In genomic region chr7:99806839-99807478, GRCh38 we compare ENCODE assay signal across 1 cellular context.
TF ChIP-seq lines count a peak whose summit lies in the region.

No MANE protein-coding gene starts in this region.

TF ChIP-seq in K562, 482 proteins besides CTCF, POLR2A, EP300 and RAD21 (continues in another document):
- TF ChIP-seq CBFA2T3 (IDR thresholded peaks at IDR 0.05) (peak; percentile 75), ZNF23 (CRISPR knock-in tag; IDR thresholded peaks at IDR 0.05) (peak; percentile 26; the same call in 1 of the 2 replicates), STAT5A (IDR thresholded peaks at IDR 0.05; ENCODE audit: borderline replicate concordance, low read length) (0 out of 2 replicates have a peak, but pooled peaks have one; percentile 15), BACH1 (tag; IDR thresholded peaks at IDR 0.05) (peak; percentile 76; the same call in 1 of the 2 replicates), KLF16 (IDR thresholded peaks at IDR 0.05) (peak; percentile 39; the same call in 1 of the 2 replicates), HMBOX1 (IDR thresholded peaks at IDR 0.05) (peak; percentile 80), PPARD (CRISPR knock-in tag; IDR thresholded peaks at IDR 0.05) (no peak), SRF (CRISPR knock-in tag; IDR thresholded peaks at IDR 0.05) (no peak; a peak in 1 of 4 replicates), ILK (tag; IDR thresholded peaks at IDR 0.05; ENCODE audit: borderline replicate concordance, low read depth) (no peak), NCOR1 (IDR thresholded peaks at IDR 0.05) (peak; percentile 71), BCL6 (CRISPR knock-in tag; IDR thresholded peaks at IDR 0.05) (no peak), PML (IDR thresholded peaks at IDR 0.05; ENCODE audit: low read length) (peak; percentile 42; the same call in 1 of the 2 replicates), TBL1XR1 (IDR thresholded peaks at IDR 0.05; ENCODE audit: low read length in 2 of 2) (peak in 1 of 2 experiments; percentile 17; a peak in 1 of 4 replicates), EP400 (IDR thresholded peaks at IDR 0.05) (peak; percentile 60), CBX2 (IDR thresholded peaks at IDR 0.05; ENCODE audit: insufficient read depth, low read length, poor library complexity, severe bottlenecking) (no peak), ZBTB2 (IDR thresholded peaks at IDR 0.05) (0 out of 2 replicates have a peak, but pooled peaks have one; percentile 67), SNRNP70 (optimal IDR thresholded peaks at IDR 0.05; ENCODE audit: low read depth, low read length) (no peak), ZBTB40 (IDR thresholded peaks at IDR 0.05) (peak; percentile 23; the same call in 1 of the 2 replicates), ZBTB40 (CRISPR knock-in tag; IDR thresholded peaks at IDR 0.05) (no peak), HMG20A (CRISPR knock-in tag; conservative IDR thresholded peaks at IDR 0.05) (peak; percentile 50; the same call in 1 of the 2 replicates), SMAD1 (IDR thresholded peaks at IDR 0.05; ENCODE audit: low read depth, low read length, partially characterized antibody) (no peak), MAZ (CRISPR knock-in tag; conservative IDR thresholded peaks at IDR 0.05 in 1 of 2, IDR thresholded peaks at IDR 0.05 in 1 of 2) (peak in 1 of 2 experiments; percentile 40; a peak in 1 of 4 replicates), NBN (IDR thresholded peaks at IDR 0.05; ENCODE audit: low read depth) (peak; percentile 61; the same call in 1 of the 2 replicates), ZNF280B (CRISPR knock-in tag; IDR thresholded peaks at IDR 0.05) (no peak), FOXJ3 (CRISPR knock-in tag; IDR thresholded peaks at IDR 0.05) (no peak), RNF2 (IDR thresholded peaks at IDR 0.05) (peak; percentile 48; the same call in 1 of the 2 replicates), TRIM24 (IDR thresholded peaks at IDR 0.05) (peak; percentile 35 to 71; a peak in 2 of 4 replicates), L3MBTL2 (IDR thresholded peaks at IDR 0.05) (peak; percentile 58), ZNF197 (CRISPR knock-in tag; IDR thresholded peaks at IDR 0.05; ENCODE audit: low read depth) (no peak), TGIF2 (CRISPR knock-in tag; IDR thresholded peaks at IDR 0.05) (no peak), ARID1B (IDR thresholded peaks at IDR 0.05) (peak; percentile 88), RBBP5 (IDR thresholded peaks at IDR 0.05; ENCODE audit: borderline replicate concordance, insufficient read depth, low read length, poor library complexity, severe bottlenecking) (no peak), NR2C1 (IDR thresholded peaks at IDR 0.05) (no peak), NR2C1 (tag; IDR thresholded peaks at IDR 0.05) (peak; percentile 25; the same call in 1 of the 2 replicates), CBX1 (IDR thresholded peaks at IDR 0.05; ENCODE audit: low read depth) (no peak), RBM25 (IDR thresholded peaks at IDR 0.05; ENCODE audit: low read depth, low read length, severe bottlenecking) (no peak), ZNF232 (CRISPR knock-in tag; IDR thresholded peaks at IDR 0.05) (no peak), SRSF1 (IDR thresholded peaks at IDR 0.05; ENCODE audit: low read depth, low read length) (no peak), PHF20 (IDR thresholded peaks at IDR 0.05; ENCODE audit: partially characterized antibody) (no peak)
- TF ChIP-seq, protein P1, sequence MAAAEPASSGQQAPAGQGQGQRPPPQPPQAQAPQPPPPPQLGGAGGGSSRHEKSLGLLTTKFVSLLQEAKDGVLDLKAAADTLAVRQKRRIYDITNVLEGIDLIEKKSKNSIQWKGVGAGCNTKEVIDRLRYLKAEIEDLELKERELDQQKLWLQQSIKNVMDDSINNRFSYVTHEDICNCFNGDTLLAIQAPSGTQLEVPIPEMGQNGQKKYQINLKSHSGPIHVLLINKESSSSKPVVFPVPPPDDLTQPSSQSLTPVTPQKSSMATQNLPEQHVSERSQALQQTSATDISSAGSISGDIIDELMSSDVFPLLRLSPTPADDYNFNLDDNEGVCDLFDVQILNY (CRISPR knock-in tag; IDR thresholded peaks at IDR 0.05), result no peak
- TF ChIP-seq, protein P2, sequence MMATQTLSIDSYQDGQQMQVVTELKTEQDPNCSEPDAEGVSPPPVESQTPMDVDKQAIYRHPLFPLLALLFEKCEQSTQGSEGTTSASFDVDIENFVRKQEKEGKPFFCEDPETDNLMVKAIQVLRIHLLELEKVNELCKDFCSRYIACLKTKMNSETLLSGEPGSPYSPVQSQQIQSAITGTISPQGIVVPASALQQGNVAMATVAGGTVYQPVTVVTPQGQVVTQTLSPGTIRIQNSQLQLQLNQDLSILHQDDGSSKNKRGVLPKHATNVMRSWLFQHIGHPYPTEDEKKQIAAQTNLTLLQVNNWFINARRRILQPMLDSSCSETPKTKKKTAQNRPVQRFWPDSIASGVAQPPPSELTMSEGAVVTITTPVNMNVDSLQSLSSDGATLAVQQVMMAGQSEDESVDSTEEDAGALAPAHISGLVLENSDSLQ (IDR thresholded peaks at IDR 0.05), result peak; percentile 39; the same call in 1 of the 2 replicates
- TF ChIP-seq, protein P3, sequence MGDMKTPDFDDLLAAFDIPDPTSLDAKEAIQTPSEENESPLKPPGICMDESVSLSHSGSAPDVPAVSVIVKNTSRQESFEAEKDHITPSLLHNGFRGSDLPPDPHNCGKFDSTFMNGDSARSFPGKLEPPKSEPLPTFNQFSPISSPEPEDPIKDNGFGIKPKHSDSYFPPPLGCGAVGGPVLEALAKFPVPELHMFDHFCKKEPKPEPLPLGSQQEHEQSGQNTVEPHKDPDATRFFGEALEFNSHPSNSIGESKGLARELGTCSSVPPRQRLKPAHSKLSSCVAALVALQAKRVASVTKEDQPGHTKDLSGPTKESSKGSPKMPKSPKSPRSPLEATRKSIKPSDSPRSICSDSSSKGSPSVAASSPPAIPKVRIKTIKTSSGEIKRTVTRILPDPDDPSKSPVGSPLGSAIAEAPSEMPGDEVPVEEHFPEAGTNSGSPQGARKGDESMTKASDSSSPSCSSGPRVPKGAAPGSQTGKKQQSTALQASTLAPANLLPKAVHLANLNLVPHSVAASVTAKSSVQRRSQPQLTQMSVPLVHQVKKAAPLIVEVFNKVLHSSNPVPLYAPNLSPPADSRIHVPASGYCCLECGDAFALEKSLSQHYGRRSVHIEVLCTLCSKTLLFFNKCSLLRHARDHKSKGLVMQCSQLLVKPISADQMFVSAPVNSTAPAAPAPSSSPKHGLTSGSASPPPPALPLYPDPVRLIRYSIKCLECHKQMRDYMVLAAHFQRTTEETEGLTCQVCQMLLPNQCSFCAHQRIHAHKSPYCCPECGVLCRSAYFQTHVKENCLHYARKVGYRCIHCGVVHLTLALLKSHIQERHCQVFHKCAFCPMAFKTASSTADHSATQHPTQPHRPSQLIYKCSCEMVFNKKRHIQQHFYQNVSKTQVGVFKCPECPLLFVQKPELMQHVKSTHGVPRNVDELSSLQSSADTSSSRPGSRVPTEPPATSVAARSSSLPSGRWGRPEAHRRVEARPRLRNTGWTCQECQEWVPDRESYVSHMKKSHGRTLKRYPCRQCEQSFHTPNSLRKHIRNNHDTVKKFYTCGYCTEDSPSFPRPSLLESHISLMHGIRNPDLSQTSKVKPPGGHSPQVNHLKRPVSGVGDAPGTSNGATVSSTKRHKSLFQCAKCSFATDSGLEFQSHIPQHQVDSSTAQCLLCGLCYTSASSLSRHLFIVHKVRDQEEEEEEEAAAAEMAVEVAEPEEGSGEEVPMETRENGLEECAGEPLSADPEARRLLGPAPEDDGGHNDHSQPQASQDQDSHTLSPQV (IDR thresholded peaks at IDR 0.05), result peak; percentile 76; the same call in 1 of the 2 replicates
- TF ChIP-seq, protein P4, sequence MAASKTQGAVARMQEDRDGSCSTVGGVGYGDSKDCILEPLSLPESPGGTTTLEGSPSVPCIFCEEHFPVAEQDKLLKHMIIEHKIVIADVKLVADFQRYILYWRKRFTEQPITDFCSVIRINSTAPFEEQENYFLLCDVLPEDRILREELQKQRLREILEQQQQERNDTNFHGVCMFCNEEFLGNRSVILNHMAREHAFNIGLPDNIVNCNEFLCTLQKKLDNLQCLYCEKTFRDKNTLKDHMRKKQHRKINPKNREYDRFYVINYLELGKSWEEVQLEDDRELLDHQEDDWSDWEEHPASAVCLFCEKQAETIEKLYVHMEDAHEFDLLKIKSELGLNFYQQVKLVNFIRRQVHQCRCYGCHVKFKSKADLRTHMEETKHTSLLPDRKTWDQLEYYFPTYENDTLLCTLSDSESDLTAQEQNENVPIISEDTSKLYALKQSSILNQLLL (CRISPR knock-in tag; IDR thresholded peaks at IDR 0.05; ENCODE audit: borderline replicate concordance), result no peak
